ENCODE assay signal across 1 cellular context in genomic region chr10:26780793-26781601, GRCh38.
TF ChIP-seq lines count a peak whose summit lies in the region.

No MANE protein-coding gene starts in this region.

TF ChIP-seq in HepG2, 621 proteins besides CTCF, POLR2A, EP300 and RAD21 (continued from another document):
- TF ChIP-seq ZNF280D (CRISPR knock-in tag; IDR thresholded peaks at IDR 0.05) (no peak), ZNF580 (CRISPR knock-in tag; IDR thresholded peaks at IDR 0.05; ENCODE audit: borderline replicate concordance, low read depth) (no peak), ZNF263 (CRISPR knock-in tag; IDR thresholded peaks at IDR 0.05) (no peak), ZNF776 (CRISPR knock-in tag; IDR thresholded peaks at IDR 0.05) (no peak), ZNF44 (CRISPR knock-in tag; IDR thresholded peaks at IDR 0.05) (no peak), ZMYM3 (CRISPR knock-in tag; IDR thresholded peaks at IDR 0.05) (no peak), MXD3 (CRISPR knock-in tag; IDR thresholded peaks at IDR 0.05) (no peak), GATAD2A (CRISPR knock-in tag; IDR thresholded peaks at IDR 0.05) (no peak), ZNF891 (CRISPR knock-in tag; IDR thresholded peaks at IDR 0.05) (no peak)
- TF ChIP-seq, protein P1, sequence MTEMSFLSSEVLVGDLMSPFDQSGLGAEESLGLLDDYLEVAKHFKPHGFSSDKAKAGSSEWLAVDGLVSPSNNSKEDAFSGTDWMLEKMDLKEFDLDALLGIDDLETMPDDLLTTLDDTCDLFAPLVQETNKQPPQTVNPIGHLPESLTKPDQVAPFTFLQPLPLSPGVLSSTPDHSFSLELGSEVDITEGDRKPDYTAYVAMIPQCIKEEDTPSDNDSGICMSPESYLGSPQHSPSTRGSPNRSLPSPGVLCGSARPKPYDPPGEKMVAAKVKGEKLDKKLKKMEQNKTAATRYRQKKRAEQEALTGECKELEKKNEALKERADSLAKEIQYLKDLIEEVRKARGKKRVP (CRISPR knock-in tag; IDR thresholded peaks at IDR 0.05) = no peak
- TF ChIP-seq, protein P2, sequence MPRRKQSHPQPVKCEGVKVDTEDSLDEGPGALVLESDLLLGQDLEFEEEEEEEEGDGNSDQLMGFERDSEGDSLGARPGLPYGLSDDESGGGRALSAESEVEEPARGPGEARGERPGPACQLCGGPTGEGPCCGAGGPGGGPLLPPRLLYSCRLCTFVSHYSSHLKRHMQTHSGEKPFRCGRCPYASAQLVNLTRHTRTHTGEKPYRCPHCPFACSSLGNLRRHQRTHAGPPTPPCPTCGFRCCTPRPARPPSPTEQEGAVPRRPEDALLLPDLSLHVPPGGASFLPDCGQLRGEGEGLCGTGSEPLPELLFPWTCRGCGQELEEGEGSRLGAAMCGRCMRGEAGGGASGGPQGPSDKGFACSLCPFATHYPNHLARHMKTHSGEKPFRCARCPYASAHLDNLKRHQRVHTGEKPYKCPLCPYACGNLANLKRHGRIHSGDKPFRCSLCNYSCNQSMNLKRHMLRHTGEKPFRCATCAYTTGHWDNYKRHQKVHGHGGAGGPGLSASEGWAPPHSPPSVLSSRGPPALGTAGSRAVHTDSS (CRISPR knock-in tag; conservative IDR thresholded peaks at IDR 0.05) = no peak
- TF ChIP-seq, protein P3, sequence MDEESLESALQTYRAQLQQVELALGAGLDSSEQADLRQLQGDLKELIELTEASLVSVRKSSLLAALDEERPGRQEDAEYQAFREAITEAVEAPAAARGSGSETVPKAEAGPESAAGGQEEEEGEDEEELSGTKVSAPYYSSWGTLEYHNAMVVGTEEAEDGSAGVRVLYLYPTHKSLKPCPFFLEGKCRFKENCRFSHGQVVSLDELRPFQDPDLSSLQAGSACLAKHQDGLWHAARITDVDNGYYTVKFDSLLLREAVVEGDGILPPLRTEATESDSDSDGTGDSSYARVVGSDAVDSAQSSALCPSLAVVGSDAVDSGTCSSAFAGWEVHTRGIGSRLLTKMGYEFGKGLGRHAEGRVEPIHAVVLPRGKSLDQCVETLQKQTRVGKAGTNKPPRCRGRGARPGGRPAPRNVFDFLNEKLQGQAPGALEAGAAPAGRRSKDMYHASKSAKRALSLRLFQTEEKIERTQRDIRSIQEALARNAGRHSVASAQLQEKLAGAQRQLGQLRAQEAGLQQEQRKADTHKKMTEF (CRISPR knock-in tag; IDR thresholded peaks at IDR 0.05) = no peak
